Comparison of ENCODE assay signal across 13 cellular contexts in genomic region chr16:11135167-11135973, GRCh38.
DNase-seq lines count a peak whose midpoint lies in the region; ATAC-seq, FAIRE-seq and TF ChIP-seq lines count a peak whose summit lies in the region.
"Had no signal": no experiment of that assay in that cellular context is flagged by ENCODE, and none has a peak within 500 bp of the region (broad histone marks: within the 10 kb centered on the region; RNA-seq: fewer than 3 reads in every experiment).

No MANE protein-coding gene starts in this region.

- no TSS peak for BruUV-seq in HepG2 (replicated peaks; lab: Mats Ljungman, UMichigan)

- no peaks in the 10 kb centered on the region for H3K9me3 Mint-ChIP-seq in activated T-cell treated with anti-CD3 and anti-CD28 coated beads, Interleukin-2, amount 50 U/mL, for 24 hours
- H3K9me3 Mint-ChIP-seq in activated T-cell treated with anti-CD3 and anti-CD28 coated beads, Interleukin-2, amount 50 U/mL, for 72 hours, result no peaks in the 10 kb centered on the region
- no peaks in the 10 kb centered on the region for H3K9me3 Mint-ChIP-seq in brain
- H3K9me3 Mint-ChIP-seq: activated CD4-positive, alpha-beta T cell treated with anti-CD3 and anti-CD28 coated beads, Interleukin-2, amount 10 ng/mL, durations not matched to agents 24 days and 14 days had no signal

- H3K36me3 ChIP-seq in HepG2 (replicated peaks in 1 of 2; ENCODE audit: control insufficient read depth in 1 of 2, insufficient read depth in 2 of 2, low read length in 2 of 2), result no peaks in the 10 kb centered on the region; a peak in 1 of 5 replicates
- no peaks in the 10 kb centered on the region for H3K36me3 ChIP-seq in upper lobe of right lung

- peaks cover 9% of the 10 kb centered on the region; the same call in 1 of the 2 replicates for H4K20me1 ChIP-seq in HepG2 (ENCODE audit: insufficient read depth, low read length)

- no peak overlapping the region for H3K9ac ChIP-seq in HepG2 (ENCODE audit: insufficient read depth, low read depth, low read length)

- no peak for FAIRE-seq in HepG2 (lab: Jason Lieb, UNC)
- FAIRE-seq: kidney had no signal

- peaks cover 65% of the 10 kb centered on the region for H3K36me3 Mint-ChIP-seq in activated T-cell treated with anti-CD3 and anti-CD28 coated beads, Interleukin-2, amount 50 U/mL, for 24 hours (ENCODE audit: low read depth)
- H3K36me3 Mint-ChIP-seq in activated T-cell treated with anti-CD3 and anti-CD28 coated beads, Interleukin-2, amount 50 U/mL, for 72 hours (ENCODE audit: insufficient read depth in 2 of 2), result peaks cover 6 to 12% of the 10 kb centered on the region in 2 donors
- H3K36me3 Mint-ChIP-seq in brain, result peaks cover 24% of the 10 kb centered on the region

- H3K4me1 ChIP-seq in HepG2 (ENCODE audit: insufficient read depth, low read length), result peaks cover 46% of the 10 kb centered on the region
- peaks cover 54% of the 10 kb centered on the region for H3K4me1 ChIP-seq in upper lobe of right lung
- H3K4me1 ChIP-seq: prostate gland had no signal

- H3K4me3 Mint-ChIP-seq in activated T-cell treated with anti-CD3 and anti-CD28 coated beads, Interleukin-2, amount 50 U/mL, for 24 hours, result no peak overlapping the region
- H3K4me3 Mint-ChIP-seq in activated T-cell treated with anti-CD3 and anti-CD28 coated beads, Interleukin-2, amount 50 U/mL, for 72 hours, result no peak overlapping the region
- no peak overlapping the region for H3K4me3 Mint-ChIP-seq in brain
- H3K4me3 Mint-ChIP-seq: activated CD4-positive, alpha-beta T cell treated with anti-CD3 and anti-CD28 coated beads, Interleukin-2, amount 10 ng/mL, durations not matched to agents 24 days and 14 days had no signal

- H3K4me3 ChIP-seq in HepG2 (replicated peaks in 1 of 3; ENCODE audit: insufficient read depth in 1 of 3, low read depth in 2 of 3, low read length in 3 of 3) (no peak overlapping the region), upper lobe of right lung (no peak overlapping the region)
- H3K4me3 ChIP-seq: prostate gland, SJSA1 had no signal

- ATAC-seq in activated T-cell treated with anti-CD3 and anti-CD28 coated beads, Interleukin-2, amount 50 U/mL, for 72 hours (replicated peaks in 1 of 2), result no peak
- ATAC-seq in HepG2 (no peak), upper lobe of right lung (peak; percentile 79), GM21360 (IDR thresholded peaks at IDR 0.05; ENCODE audit: unreplicated experiment) (no peak)

- DNase-seq in activated T-cell treated with anti-CD3 and anti-CD28 coated beads, Interleukin-2, amount 50 U/mL, for 24 hours, result no peak
- DNase-seq in activated T-cell treated with anti-CD3 and anti-CD28 coated beads, Interleukin-2, amount 50 U/mL, for 72 hours, result no peak
- DNase-seq in HepG2 (ENCODE audit: low spot score), result no peak
- DNase-seq in upper lobe of right lung, result no peak
- DNase-seq in NCI-H2107 (lab: John Stamatoyannopoulos, UW), result no peak
- no peak for DNase-seq in stimulated activated CD4-positive, alpha-beta T cell treated with anti-CD3 and anti-CD28 coated beads, Interleukin-15, amount 100 ng/mL, for 24 hours
- DNase-seq: activated CD4-positive, alpha-beta T cell treated with anti-CD3 and anti-CD28 coated beads, Interleukin-2, amount 10 ng/mL, durations not matched to agents 24 days and 14 days; kidney; NCI-H1930 had no signal

- TF ChIP-seq RAD21 in HepG2 (CRISPR knock-in tag; IDR thresholded peaks at IDR 0.05), result no peak

- POLR2A ChIA-PET in HepG2 (lab: Yijun Ruan, JAX), result interaction anchor here (1.1 kb wide), 1 partner anchor 162 kb away, joined by 3 read pairs; no protein-coding TSS in a partner anchor

- H3K27me3 Mint-ChIP-seq in activated T-cell treated with anti-CD3 and anti-CD28 coated beads, Interleukin-2, amount 50 U/mL, for 24 hours, result no peaks in the 10 kb centered on the region
- H3K27me3 Mint-ChIP-seq in activated T-cell treated with anti-CD3 and anti-CD28 coated beads, Interleukin-2, amount 50 U/mL, for 72 hours (ENCODE audit: low read depth), result no peaks in the 10 kb centered on the region
- no peaks in the 10 kb centered on the region for H3K27me3 Mint-ChIP-seq in brain
- H3K27me3 Mint-ChIP-seq: activated CD4-positive, alpha-beta T cell treated with anti-CD3 and anti-CD28 coated beads, Interleukin-2, amount 10 ng/mL, durations not matched to agents 24 days and 14 days had no signal

- H3K79me2 ChIP-seq in HepG2 (ENCODE audit: insufficient read depth, low read length), result no peaks in the 10 kb centered on the region

- in situ Hi-C loops in HepG2 (cut with HindIII; ENCODE audit: extremely low pct_ligation_motif_present, low pct_unique_long_range_greater_than_20kb), result no loop called here

- H3K4me1 Mint-ChIP-seq in activated T-cell treated with anti-CD3 and anti-CD28 coated beads, Interleukin-2, amount 50 U/mL, for 24 hours (ENCODE audit: low read depth), result peaks cover 72% of the 10 kb centered on the region
- peaks cover 90% of the 10 kb centered on the region for H3K4me1 Mint-ChIP-seq in activated T-cell treated with anti-CD3 and anti-CD28 coated beads, Interleukin-2, amount 50 U/mL, for 72 hours (ENCODE audit: low read depth)
- peaks cover 74% of the 10 kb centered on the region for H3K4me1 Mint-ChIP-seq in brain

- no peak for TF ChIP-seq POLR2A in HepG2 (IDR thresholded peaks at IDR 0.05; ENCODE audit: insufficient read depth in 1 of 2, low read depth in 2 of 2, low read length in 2 of 2)

- CTCF ChIA-PET in HepG2 (lab: Yijun Ruan, JAX; ENCODE audit: low intra/inter-chr PET ratio, low total read pairs), result no interaction called here

- H3K27ac Mint-ChIP-seq in activated T-cell treated with anti-CD3 and anti-CD28 coated beads, Interleukin-2, amount 50 U/mL, for 24 hours, result peak overlapping the region; percentile 8
- no peak overlapping the region for H3K27ac Mint-ChIP-seq in activated T-cell treated with anti-CD3 and anti-CD28 coated beads, Interleukin-2, amount 50 U/mL, for 72 hours
- peak overlapping the region in 3 of 5 experiments; percentile 43 to 89 (median 45) for H3K27ac Mint-ChIP-seq in brain
- H3K27ac Mint-ChIP-seq: activated CD4-positive, alpha-beta T cell treated with anti-CD3 and anti-CD28 coated beads, Interleukin-2, amount 10 ng/mL, durations not matched to agents 24 days and 14 days had no signal

- H2AFZ ChIP-seq in HepG2 (ENCODE audit: low read length), result no peak overlapping the region

- TF ChIP-seq EP300 in HepG2 (IDR thresholded peaks at IDR 0.05; ENCODE audit: low read depth in 2 of 2, low read length in 2 of 2) (no peak), HepG2 (CRISPR knock-in tag; IDR thresholded peaks at IDR 0.05; ENCODE audit: borderline replicate concordance) (no peak)

- no peak for TF ChIP-seq CTCF in brain (conservative IDR thresholded peaks at IDR 0.05)
- TF ChIP-seq CTCF in HepG2 (CRISPR knock-in tag; IDR thresholded peaks at IDR 0.05), result no peak
- no peak for TF ChIP-seq CTCF in upper lobe of right lung (IDR thresholded peaks at IDR 0.05)

- H3K9me3 ChIP-seq in HepG2 (ENCODE audit: low read length), result no peaks in the 10 kb centered on the region
- H3K9me3 ChIP-seq in upper lobe of right lung, result no peaks in the 10 kb centered on the region
- H3K9me3 ChIP-seq: prostate gland, SJSA1 had no signal

- WGBS in HepG2 (ENCODE audit: low lambda C conversion rate), result 93% methylated on average over 16 of the region's 16 CpGs

- H3K27ac ChIP-seq in HepG2 (ENCODE audit: extremely low read length, insufficient read depth, low read length) (no peak overlapping the region), upper lobe of right lung (no peak overlapping the region)
- H3K27ac ChIP-seq: prostate gland had no signal

- intact Hi-C loops in HepG2 (cut with micrococcal nuclease; ENCODE audit: unreplicated experiment) (no loop called here), upper lobe of right lung (cut with DNase I) (no loop called here)

- no peaks in the 10 kb centered on the region for H3K27me3 ChIP-seq in HepG2 (ENCODE audit: control insufficient read depth in 1 of 2, insufficient read depth in 2 of 2, low read length in 2 of 2)
- no peaks in the 10 kb centered on the region for H3K27me3 ChIP-seq in upper lobe of right lung
- H3K27me3 ChIP-seq: SJSA1 had no signal

- H3K4me2 ChIP-seq in HepG2 (ENCODE audit: low read depth, low read length), result no peak overlapping the region

TF ChIP-seq in HepG2, 621 proteins besides CTCF, POLR2A, EP300 and RAD21:
- TF ChIP-seq MIER3 (CRISPR knock-in tag; IDR thresholded peaks at IDR 0.05; ENCODE audit: borderline replicate concordance), result no peak
- 0 out of 2 replicates have a peak, but pooled peaks have one; percentile 40 for TF ChIP-seq ZNF839 (CRISPR knock-in tag; IDR thresholded peaks at IDR 0.05; ENCODE audit: borderline replicate concordance)
- TF ChIP-seq CEBPB (IDR thresholded peaks at IDR 0.05; ENCODE audit: borderline replicate concordance, low read depth, low read length), result peak; percentile 64; the same call in 1 of the 2 replicates
TF ChIP-seq in HepG2: peak in this region for 2.
